15 cellular contexts compared by ENCODE assay signal in genomic region chr3:13403213-13403817, GRCh38. TPM values are rescaled to one million over a fixed set of nuclear protein-coding genes. Genes with fewer than 3 reads are reported as not detected.
DNase-seq lines count a peak whose midpoint lies in the region; ATAC-seq, FAIRE-seq and TF ChIP-seq lines count a peak whose summit lies in the region.
"Had no signal": no experiment of that assay in that cellular context is flagged by ENCODE, and none has a peak within 500 bp of the region (broad histone marks: within the 10 kb centered on the region; RNA-seq: fewer than 3 reads in every experiment).

No MANE protein-coding gene starts in this region.

- H4K20me1 ChIP-seq in BLaER1 treated with 17β-estradiol and CSF1 and Interleukin-3, amounts not matched to agents 10 nM and 100 nM = peaks cover 0 to 93% (median 60%) of the 10 kb centered on the region in 11 experiments; a peak in 15 of 22 replicates

- H3K36me3 ChIP-seq in BLaER1 treated with 17β-estradiol and CSF1 and Interleukin-3, amounts not matched to agents 10 nM and 100 nM = peaks cover 12 to 75% (median 41%) of the 10 kb centered on the region in 11 experiments
- H3K36me3 ChIP-seq in neuronal stem cell (replicated peaks in 1 of 2; ENCODE audit: control insufficient read depth in 2 of 2, insufficient read depth in 2 of 2, low read length in 2 of 2) = peaks cover 2 to 12% of the 10 kb centered on the region in 2 donors

- H3K9ac ChIP-seq in BLaER1 treated with 17β-estradiol and CSF1 and Interleukin-3, amounts not matched to agents 10 nM and 100 nM = peak overlapping the region in 3 of 11 experiments; percentile 31 to 38 (median 31); a peak in 1 of 22 replicates
- H3K9ac ChIP-seq in neuronal stem cell (ENCODE audit: low read depth, low read length, poor library complexity) = no peak overlapping the region

- peaks cover 7 to 20% (median 15%) of the 10 kb centered on the region in 11 experiments for H3K9me3 ChIP-seq in BLaER1 treated with 17β-estradiol and CSF1 and Interleukin-3, amounts not matched to agents 10 nM and 100 nM (replicated peaks in 1 of 11)
- peaks cover 13% of the 10 kb centered on the region in 2 donors for H3K9me3 ChIP-seq in neuronal stem cell (replicated peaks in 1 of 2; ENCODE audit: control insufficient read depth in 2 of 2, insufficient read depth in 1 of 2, low read depth in 1 of 2, low read length in 2 of 2)

- H2BK12ac ChIP-seq in neuronal stem cell (ENCODE audit: low read length) = no peak overlapping the region

- peak overlapping the region in 7 of 11 experiments; percentile 20 to 64 (median 46); a peak in 7 of 22 replicates for H3K4me2 ChIP-seq in BLaER1 treated with 17β-estradiol and CSF1 and Interleukin-3, amounts not matched to agents 10 nM and 100 nM
- H3K4me2 ChIP-seq in neuronal stem cell (ENCODE audit: insufficient read depth, low read length, poor library complexity, severe bottlenecking) = no peak overlapping the region

- TF ChIP-seq CTCF in foreskin fibroblast (IDR thresholded peaks at IDR 0.05; ENCODE audit: low read depth, low read length) = no peak

- H3K9me3 Mint-ChIP-seq in activated T-helper 17 cell treated with anti-CD3 and anti-CD28 coated beads, Interleukin-2, amount 50 U/mL, for 72 hours = no peaks in the 10 kb centered on the region
- H3K9me3 Mint-ChIP-seq in activated T-helper 2 cell treated with anti-CD3 and anti-CD28 coated beads, Interferon-gamma antibody, Interleukin-2, Interleukin-4, amounts not matched to agents 10 μg/mL and 5 μg/mL and 100 μg/mL, durations not matched to agents 14 hours and 24 hours and 36 hours = peaks cover 9% of the 10 kb centered on the region

- H3K4me3 ChIP-seq in BLaER1 treated with 17β-estradiol and CSF1 and Interleukin-3, amounts not matched to agents 10 nM and 100 nM = no peak overlapping the region
- H3K4me3 ChIP-seq in neuronal stem cell (ENCODE audit: low read length in 2 of 2) = no peak overlapping the region
- no peak overlapping the region for H3K4me3 ChIP-seq in foreskin fibroblast (ENCODE audit: low read depth in 1 of 2, low read length in 2 of 2)

- DNase-seq in GM12891 (ENCODE audit: insufficient read length, low spot score) (no peak), neuronal stem cell (ENCODE audit: low spot score) (no peak), foreskin fibroblast (no peak), NCI-H446 (lab: John Stamatoyannopoulos, UW) (no peak)
- DNase-seq in activated T-helper 2 cell treated with anti-CD3 and anti-CD28 coated beads, Interferon-gamma antibody, Interleukin-2, Interleukin-4, amounts not matched to agents 10 μg/mL and 5 μg/mL and 100 μg/mL, durations not matched to agents 14 hours and 24 hours and 36 hours (ENCODE audit: low spot score) = no peak
- DNase-seq: ACHN, GOT3, MM.1S, NCI-H1105, NCI-H2029, NCI-H524, SHP77 had no signal

- peak overlapping the region; percentile 29 for H2AK5ac ChIP-seq in neuronal stem cell (ENCODE audit: low read depth, low read length)

- no peak overlapping the region for H3K14ac ChIP-seq in neuronal stem cell (ENCODE audit: low read length)

- H3K23ac ChIP-seq in neuronal stem cell (ENCODE audit: low read depth, low read length, poor library complexity) = no peak overlapping the region

- peak; percentile 31 for FAIRE-seq in GM12891 (lab: Jason Lieb, UNC)
- FAIRE-seq: RCC 7860 had no signal

- H2AFZ ChIP-seq in neuronal stem cell (ENCODE audit: low read length) = peak overlapping the region; percentile 26

- H3K27ac ChIP-seq in BLaER1 treated with 17β-estradiol and CSF1 and Interleukin-3, amounts not matched to agents 10 nM and 100 nM = peak overlapping the region in 7 of 11 experiments; percentile 12 to 50 (median 25); a peak in 11 of 22 replicates
- H3K27ac ChIP-seq in neuronal stem cell (replicated peaks; ENCODE audit: low read length) = peak overlapping the region; percentile 63

- peaks cover 26% of the 10 kb centered on the region for H3K36me3 Mint-ChIP-seq in activated T-helper 17 cell treated with anti-CD3 and anti-CD28 coated beads, Interleukin-2, amount 50 U/mL, for 72 hours (ENCODE audit: low read depth)
- peaks cover 53% of the 10 kb centered on the region for H3K36me3 Mint-ChIP-seq in activated T-helper 2 cell treated with anti-CD3 and anti-CD28 coated beads, Interferon-gamma antibody, Interleukin-2, Interleukin-4, amounts not matched to agents 10 μg/mL and 5 μg/mL and 100 μg/mL, durations not matched to agents 14 hours and 24 hours and 36 hours (ENCODE audit: low read depth)

- H3K27me3 ChIP-seq in BLaER1 treated with 17β-estradiol and CSF1 and Interleukin-3, amounts not matched to agents 10 nM and 100 nM = no peaks in the 10 kb centered on the region
- H3K27me3 ChIP-seq in neuronal stem cell (ENCODE audit: control insufficient read depth in 3 of 3, insufficient read depth in 3 of 3, low read depth in 1 of 3, low read length in 3 of 3) = no peaks in the 10 kb centered on the region

- no peak for TF ChIP-seq POLR2A in GM12891 (IDR thresholded peaks at IDR 0.05; ENCODE audit: low read depth, low read length)

- no peak for ATAC-seq in activated T-helper 17 cell treated with anti-CD3 and anti-CD28 coated beads, Interleukin-2, amount 50 U/mL, for 72 hours (replicated peaks)

- no peak overlapping the region for H2BK5ac ChIP-seq in neuronal stem cell (ENCODE audit: low read length)

- no CpG with 5 or more reads among the region's 9 CpGs for WGBS in neuronal stem cell (ENCODE audit: extremely low coverage in 2 of 2, insufficient read length in 2 of 2, insufficient replicate concordance in 1 of 2), 2 donors

- H2BK15ac ChIP-seq in neuronal stem cell (ENCODE audit: low read length) = no peak overlapping the region

- intact Hi-C loops in activated T-helper 2 cell treated with anti-CD3 and anti-CD28 coated beads, Interferon-gamma antibody, Interleukin-2, Interleukin-4, amounts not matched to agents 10 μg/mL and 5 μg/mL and 100 μg/mL, durations not matched to agents 14 hours and 24 hours and 36 hours (cut with micrococcal nuclease) = no loop called here

- H3K27ac Mint-ChIP-seq in activated T-helper 17 cell treated with anti-CD3 and anti-CD28 coated beads, Interleukin-2, amount 50 U/mL, for 72 hours = peak overlapping the region; percentile 83
- H3K27ac Mint-ChIP-seq in activated T-helper 2 cell treated with anti-CD3 and anti-CD28 coated beads, Interferon-gamma antibody, Interleukin-2, Interleukin-4, amounts not matched to agents 10 μg/mL and 5 μg/mL and 100 μg/mL, durations not matched to agents 14 hours and 24 hours and 36 hours = no peak overlapping the region

- no peak overlapping the region for H3K4me3 Mint-ChIP-seq in activated T-helper 17 cell treated with anti-CD3 and anti-CD28 coated beads, Interleukin-2, amount 50 U/mL, for 72 hours
- no peak overlapping the region for H3K4me3 Mint-ChIP-seq in activated T-helper 2 cell treated with anti-CD3 and anti-CD28 coated beads, Interferon-gamma antibody, Interleukin-2, Interleukin-4, amounts not matched to agents 10 μg/mL and 5 μg/mL and 100 μg/mL, durations not matched to agents 14 hours and 24 hours and 36 hours (ENCODE audit: low read depth)

- H4K8ac ChIP-seq in neuronal stem cell (ENCODE audit: low read depth, low read length) = no peak overlapping the region

- no peaks in the 10 kb centered on the region for H3K27me3 Mint-ChIP-seq in activated T-helper 17 cell treated with anti-CD3 and anti-CD28 coated beads, Interleukin-2, amount 50 U/mL, for 72 hours
- no peaks in the 10 kb centered on the region for H3K27me3 Mint-ChIP-seq in activated T-helper 2 cell treated with anti-CD3 and anti-CD28 coated beads, Interferon-gamma antibody, Interleukin-2, Interleukin-4, amounts not matched to agents 10 μg/mL and 5 μg/mL and 100 μg/mL, durations not matched to agents 14 hours and 24 hours and 36 hours (ENCODE audit: low read depth)

- H3K4me1 ChIP-seq in BLaER1 treated with 17β-estradiol and CSF1 and Interleukin-3, amounts not matched to agents 10 nM and 100 nM = peaks cover 12 to 53% (median 33%) of the 10 kb centered on the region in 10 experiments
- peaks cover 11% of the 10 kb centered on the region in 2 donors for H3K4me1 ChIP-seq in neuronal stem cell (ENCODE audit: control insufficient read depth in 2 of 2, insufficient read depth in 1 of 2, low read depth in 1 of 2, low read length in 2 of 2)

- H2BK120ac ChIP-seq in neuronal stem cell (ENCODE audit: low read depth, low read length) = no peak overlapping the region

- peaks cover 11% of the 10 kb centered on the region for H3K79me1 ChIP-seq in neuronal stem cell (ENCODE audit: low read depth, low read length)

- H3K18ac ChIP-seq in neuronal stem cell (ENCODE audit: low read length) = peak overlapping the region; percentile 68

- no peak overlapping the region for H4K91ac ChIP-seq in neuronal stem cell (ENCODE audit: low read depth, low read length, poor library complexity)

- H3K4me1 Mint-ChIP-seq in activated T-helper 17 cell treated with anti-CD3 and anti-CD28 coated beads, Interleukin-2, amount 50 U/mL, for 72 hours = peaks cover 25% of the 10 kb centered on the region
- peaks cover 13% of the 10 kb centered on the region for H3K4me1 Mint-ChIP-seq in activated T-helper 2 cell treated with anti-CD3 and anti-CD28 coated beads, Interferon-gamma antibody, Interleukin-2, Interleukin-4, amounts not matched to agents 10 μg/mL and 5 μg/mL and 100 μg/mL, durations not matched to agents 14 hours and 24 hours and 36 hours (ENCODE audit: low read depth)

- no peak overlapping the region for H3K4ac ChIP-seq in neuronal stem cell (ENCODE audit: low read length)

TF ChIP-seq in GM12891, 5 proteins besides CTCF, POLR2A, EP300 and RAD21:
- TF ChIP-seq SPI1 (IDR thresholded peaks at IDR 0.05; ENCODE audit: low read depth, low read length) = no peak
- TF ChIP-seq POLR2AphosphoS5 (IDR thresholded peaks at IDR 0.05; ENCODE audit: low read depth, low read length) = no peak
- no peak for TF ChIP-seq PAX5 (IDR thresholded peaks at IDR 0.05; ENCODE audit: insufficient read depth, low read length, severe bottlenecking)
- no peak for TF ChIP-seq POU2F2 (IDR thresholded peaks at IDR 0.05; ENCODE audit: low read depth, low read length)
- TF ChIP-seq TAF1 (IDR thresholded peaks at IDR 0.05; ENCODE audit: low read depth, low read length) = no peak
TF ChIP-seq in GM12891: peak in this region for 0.

RNA-seq across cellular contexts. Expression of gene NUP210, which starts 16.8 kb away (rescaled TPM):
- polyA plus RNA-seq in GM12891 (2012; ENCODE audit: low read depth, missing spikeins) = 43.7 TPM
- 100 to 1,000 TPM in 1 of 2 donors, 10 to 100 TPM in 1; 86.9 to 146 TPM for total RNA-seq in activated T-helper 17 cell treated with anti-CD3 and anti-CD28 coated beads, Interleukin-2, amount 50 U/mL, for 72 hours
- polyA plus RNA-seq in neuronal stem cell (2013, experiment 1 of 2) = 35.4 TPM
- 35.8 TPM for polyA plus RNA-seq in neuronal stem cell (2013, experiment 2 of 2)
- 143 and 148 TPM in 2 replicates for total RNA-seq in activated T-helper 2 cell treated with anti-CD3 and anti-CD28 coated beads, Interferon-gamma antibody, Interleukin-2, Interleukin-4, amounts not matched to agents 10 μg/mL and 5 μg/mL and 100 μg/mL, durations not matched to agents 14 hours and 24 hours and 36 hours
